Comparison of ENCODE assay signal across 8 cellular contexts in the genomic region with DNA sequence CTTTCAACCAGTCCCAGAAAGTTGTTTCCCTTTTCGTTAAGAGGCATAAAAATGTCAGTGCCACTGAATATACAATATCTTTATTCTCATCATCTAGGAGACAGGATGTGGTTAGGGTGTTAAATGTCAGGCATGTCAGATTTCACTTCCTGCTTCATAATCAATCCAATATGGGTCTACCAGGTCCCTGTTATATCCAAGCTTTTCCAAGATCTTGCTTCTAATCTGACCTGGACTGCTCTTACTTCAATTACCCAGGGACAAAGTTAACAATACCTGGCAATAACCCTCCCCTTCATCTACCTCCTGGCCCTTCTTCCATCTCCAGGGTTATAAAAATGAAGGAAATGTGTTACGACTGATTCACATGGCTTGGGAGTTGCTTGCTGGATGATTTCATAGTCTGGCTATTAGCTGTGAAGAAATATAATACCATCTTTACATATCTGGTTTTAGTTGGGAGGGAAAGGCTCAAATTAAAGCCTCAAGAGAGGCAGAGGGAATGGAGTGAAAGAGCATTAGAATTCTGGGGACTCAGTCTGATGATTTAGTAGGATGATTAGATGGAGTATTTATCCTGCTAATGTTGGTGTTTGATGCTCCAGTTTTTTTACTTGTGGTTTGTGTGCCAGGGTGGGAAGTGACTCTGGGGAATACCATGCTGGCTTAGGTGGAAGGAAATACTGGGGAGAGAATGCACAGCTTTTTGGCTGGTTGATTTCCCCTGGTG.
DNase-seq lines count a peak whose midpoint lies in the region; ATAC-seq and TF ChIP-seq lines count a peak whose summit lies in the region.

No MANE protein-coding gene starts in this region.

- H3K4me2 ChIP-seq in DND-41 (ENCODE audit: insufficient read depth, low read length): peak overlapping the region; percentile 66

- H3K27ac ChIP-seq in DND-41 (ENCODE audit: low read length): peak overlapping the region; percentile 99

- H3K9me3 Mint-ChIP-seq in activated CD4-positive, alpha-beta memory T cell treated with anti-CD3 and anti-CD28 coated beads, Interleukin-2, amount 10 ng/mL, durations not matched to agents 7 days and 5 days: no peaks in the 10 kb centered on the region

- no peaks in the 10 kb centered on the region for H3K27me3 Mint-ChIP-seq in activated CD4-positive, alpha-beta memory T cell treated with anti-CD3 and anti-CD28 coated beads, Interleukin-2, amount 10 ng/mL, durations not matched to agents 7 days and 5 days

- peak overlapping the region; percentile 6; the same call in 1 of the 2 replicates for H2AFZ ChIP-seq in DND-41 (ENCODE audit: low read depth, low read length)

- no peaks in the 10 kb centered on the region for H3K36me3 ChIP-seq in DND-41 (ENCODE audit: insufficient read depth, low read length)

- H3K4me1 ChIP-seq in DND-41 (ENCODE audit: insufficient read depth, low read length): peaks cover 73% of the 10 kb centered on the region

- POLR2A ChIA-PET in activated CD4-positive, alpha-beta memory T cell treated with anti-CD3 and anti-CD28 coated beads, Interleukin-2, amount 10 ng/mL, durations not matched to agents 7 days and 5 days (lab: Charles Lee): interaction anchor here (0.6 to 7.3 kb wide), 4 partner anchors 11 to 693 kb away, joined by 3 to 91 read pairs (median 8); no protein-coding TSS in a partner anchor

- peak overlapping the region; percentile 53 for H3K4me3 Mint-ChIP-seq in activated CD4-positive, alpha-beta memory T cell treated with anti-CD3 and anti-CD28 coated beads, Interleukin-2, amount 10 ng/mL, durations not matched to agents 7 days and 5 days

- peak overlapping the region; percentile 59 for H3K9ac ChIP-seq in DND-41 (ENCODE audit: low read depth, low read length)

- no peaks in the 10 kb centered on the region for H3K79me2 ChIP-seq in DND-41 (ENCODE audit: insufficient read depth, low read length)

- peak overlapping the region in 1 of 2 experiments; percentile 37; a peak in 2 of 4 replicates for H3K4me3 ChIP-seq in DND-41 (ENCODE audit: low read depth in 1 of 2, low read length in 2 of 2)

- no peaks in the 10 kb centered on the region for H3K27me3 ChIP-seq in DND-41 (ENCODE audit: insufficient read depth, low read length, poor library complexity)

- H3K9me3 ChIP-seq in DND-41 (ENCODE audit: insufficient read depth, low read length, severe bottlenecking): no peaks in the 10 kb centered on the region

- H3K4me1 Mint-ChIP-seq in activated CD4-positive, alpha-beta memory T cell treated with anti-CD3 and anti-CD28 coated beads, Interleukin-2, amount 10 ng/mL, durations not matched to agents 7 days and 5 days: peaks cover 52% of the 10 kb centered on the region

- peak overlapping the region; percentile 83 for H3K27ac Mint-ChIP-seq in activated CD4-positive, alpha-beta memory T cell treated with anti-CD3 and anti-CD28 coated beads, Interleukin-2, amount 10 ng/mL, durations not matched to agents 7 days and 5 days

- TF ChIP-seq CTCF in DND-41 (IDR thresholded peaks at IDR 0.05; ENCODE audit: borderline replicate concordance, extremely low read depth, low read length, poor library complexity, severe bottlenecking): no peak

- H4K20me1 ChIP-seq in DND-41 (ENCODE audit: insufficient read depth, low read length): no peaks in the 10 kb centered on the region

- CTCF ChIA-PET in activated CD4-positive, alpha-beta memory T cell treated with anti-CD3 and anti-CD28 coated beads, Interleukin-2, amount 10 ng/mL, durations not matched to agents 7 days and 5 days (lab: Charles Lee): interaction anchor here (0.6 to 5.6 kb wide), 8 partner anchors 9 to 105 kb away, joined by 3 to 44 read pairs (median 6); no protein-coding TSS in a partner anchor

- peaks cover 19% of the 10 kb centered on the region for H3K36me3 Mint-ChIP-seq in activated CD4-positive, alpha-beta memory T cell treated with anti-CD3 and anti-CD28 coated beads, Interleukin-2, amount 10 ng/mL, durations not matched to agents 7 days and 5 days (ENCODE audit: low read depth)

- ATAC-seq in DND-41 (ENCODE audit: insufficient read depth, low read depth): peak; percentile 78
- ATAC-seq in HG03342 (IDR thresholded peaks at IDR 0.05; ENCODE audit: unreplicated experiment): peak; percentile 44
- no peak for ATAC-seq in GM19035 (IDR thresholded peaks at IDR 0.05; ENCODE audit: unreplicated experiment)

- no peak for DNase-seq in DND-41
- no peak for DNase-seq in activated CD4-positive, alpha-beta memory T cell treated with anti-CD3 and anti-CD28 coated beads, Interleukin-2, amount 10 ng/mL, durations not matched to agents 7 days and 5 days
- peak; percentile 54 for DNase-seq in myocyte (ENCODE audit: low read depth)
- no peak for DNase-seq in iPS-NIHi11 (ENCODE audit: low spot score)
- DNase-seq in activated CD4-positive, alpha-beta T cell treated with anti-CD3 and anti-CD28 coated beads for 48 hours: no peak
- DNase-seq in NCI-H345 treated with DMSO at 0.1 percent for 48 hours (lab: John Stamatoyannopoulos, UW; ENCODE audit: unreplicated experiment): no peak
